24 cellular contexts compared by ENCODE assay signal in genomic region chr18:9758624-9759075, GRCh38. TPM values are rescaled to one million over a fixed set of nuclear protein-coding genes. Genes with fewer than 3 reads are reported as not detected.
DNase-seq lines count a peak whose midpoint lies in the region; ATAC-seq and TF ChIP-seq lines count a peak whose summit lies in the region.
"Had no signal": no experiment of that assay in that cellular context is flagged by ENCODE, and none has a peak within 500 bp of the region (broad histone marks: within the 10 kb centered on the region; RNA-seq: fewer than 3 reads in every experiment).

No MANE protein-coding gene starts in this region.

- no peaks in the 10 kb centered on the region for H3K36me3 Mint-ChIP-seq in activated naive CD8-positive, alpha-beta T cell treated with anti-CD3 and anti-CD28 coated beads, Interleukin-2, amount 50 U/mL, for 24 hours (ENCODE audit: low read depth)
- no peaks in the 10 kb centered on the region for H3K36me3 Mint-ChIP-seq in activated naive CD8-positive, alpha-beta T cell treated with anti-CD3 and anti-CD28 coated beads for 36 hours
- H3K36me3 Mint-ChIP-seq in chondrocyte (ENCODE audit: low read depth) = peaks cover 3% of the 10 kb centered on the region
- no peaks in the 10 kb centered on the region for H3K36me3 Mint-ChIP-seq in naive thymus-derived CD4-positive, alpha-beta T cell

- WGBS in thyroid gland, 2 donors = 88 to 97% methylated on average over 8 of the region's 8 CpGs

- POLR2A ChIA-PET in naive thymus-derived CD4-positive, alpha-beta T cell (lab: Charles Lee) = no interaction called here

- no peak for DNase-seq in activated naive CD8-positive, alpha-beta T cell treated with anti-CD3 and anti-CD28 coated beads, Interleukin-2, amount 50 U/mL, for 24 hours
- no peak for DNase-seq in activated naive CD8-positive, alpha-beta T cell treated with anti-CD3 and anti-CD28 coated beads for 36 hours
- DNase-seq in chondrocyte (ENCODE audit: low spot score) (no peak), pons (ENCODE audit: low spot score) (no peak), NCI-H526 treated with DMSO at 0.1 percent for 48 hours (lab: John Stamatoyannopoulos, UW) (no peak), thyroid gland (no peak)
- DNase-seq in naive thymus-derived CD4-positive, alpha-beta T cell = no peak
- DNase-seq: 8988T; activated CD4-positive, alpha-beta T cell treated with anti-CD3 and anti-CD28 coated beads, Interleukin-2, amount 50 U/mL, for 48 hours; activated effector memory CD4-positive, alpha-beta T cell treated with Interleukin-2 at 50 U/mL for 16 hours; COR-L47; DND-41; kidney glomerular epithelial cell; naive B cell; NCI-H1417 treated with DMSO at 0.1 percent for 48 hours; NCI-H2171; NCI-H526; stimulated activated CD4-positive, alpha-beta T cell treated with anti-CD3 and anti-CD28 coated beads, Interleukin-1b, Interleukin-23, amount 100 ng/mL, for 48 hours; stimulated activated naive B cell treated with anti-CD40 and anti-IgM and Interleukin-4, amounts not matched to agents 10 μg/mL and 1 μg/mL and 100 μg/mL, for 72 hours; T-helper 1 cell; transverse colon had no signal

- ATAC-seq in activated naive CD8-positive, alpha-beta T cell treated with anti-CD3 and anti-CD28 coated beads, Interleukin-2, amount 50 U/mL, for 24 hours = peak; percentile 28
- peak; percentile 65 for ATAC-seq in naive thymus-derived CD4-positive, alpha-beta T cell
- ATAC-seq in GM18873 (IDR thresholded peaks at IDR 0.05; ENCODE audit: low FRiP score, unreplicated experiment) = no peak
- ATAC-seq: esophagus mucosa; gastroesophageal sphincter; stimulated activated naive B cell treated with anti-CD40 and anti-IgM and Interleukin-4, amounts not matched to agents 10 μg/mL and 1 μg/mL and 100 μg/mL, for 72 hours had no signal

- H3K4me3 ChIP-seq in naive thymus-derived CD4-positive, alpha-beta T cell (ENCODE audit: low read length) = no peak overlapping the region
- H3K4me3 ChIP-seq in thyroid gland (replicated peaks in 1 of 3) = no peak overlapping the region
- H3K4me3 ChIP-seq: gastroesophageal sphincter, transverse colon had no signal

- intact Hi-C loops in naive thymus-derived CD4-positive, alpha-beta T cell (cut with micrococcal nuclease) = no loop called here
- intact Hi-C loops in thyroid gland (cut with DNase I) = no loop called here

- H3K36me3 ChIP-seq in naive thymus-derived CD4-positive, alpha-beta T cell (ENCODE audit: control insufficient read depth in 2 of 3, insufficient read depth in 3 of 3, low read length in 3 of 3) = no peaks in the 10 kb centered on the region
- no peaks in the 10 kb centered on the region for H3K36me3 ChIP-seq in thyroid gland
- H3K36me3 ChIP-seq: gastroesophageal sphincter, transverse colon had no signal

- H3K4me1 Mint-ChIP-seq in activated naive CD8-positive, alpha-beta T cell treated with anti-CD3 and anti-CD28 coated beads, Interleukin-2, amount 50 U/mL, for 24 hours = peaks cover 7% of the 10 kb centered on the region
- H3K4me1 Mint-ChIP-seq in activated naive CD8-positive, alpha-beta T cell treated with anti-CD3 and anti-CD28 coated beads for 36 hours = no peaks in the 10 kb centered on the region
- peaks cover 19% of the 10 kb centered on the region for H3K4me1 Mint-ChIP-seq in chondrocyte (ENCODE audit: low read depth)
- peaks cover 0 to 10% (median 0%) of the 10 kb centered on the region in 7 donors for H3K4me1 Mint-ChIP-seq in naive thymus-derived CD4-positive, alpha-beta T cell

- no peak for TF ChIP-seq POLR2A in thyroid gland (IDR thresholded peaks at IDR 0.05)

- no peak overlapping the region for H3K27ac Mint-ChIP-seq in activated naive CD8-positive, alpha-beta T cell treated with anti-CD3 and anti-CD28 coated beads, Interleukin-2, amount 50 U/mL, for 24 hours
- no peak overlapping the region for H3K27ac Mint-ChIP-seq in activated naive CD8-positive, alpha-beta T cell treated with anti-CD3 and anti-CD28 coated beads for 36 hours
- H3K27ac Mint-ChIP-seq in chondrocyte (ENCODE audit: unreplicated experiment) = peak overlapping the region; percentile 0
- no peak overlapping the region for H3K27ac Mint-ChIP-seq in naive thymus-derived CD4-positive, alpha-beta T cell
- H3K27ac Mint-ChIP-seq: naive B cell; stimulated activated naive B cell treated with anti-CD40 and anti-IgM and Interleukin-4, amounts not matched to agents 10 μg/mL and 1 μg/mL and 100 μg/mL, for 72 hours had no signal

- no peak overlapping the region for H3K4me3 Mint-ChIP-seq in activated naive CD8-positive, alpha-beta T cell treated with anti-CD3 and anti-CD28 coated beads, Interleukin-2, amount 50 U/mL, for 24 hours
- no peak overlapping the region for H3K4me3 Mint-ChIP-seq in activated naive CD8-positive, alpha-beta T cell treated with anti-CD3 and anti-CD28 coated beads for 36 hours
- H3K4me3 Mint-ChIP-seq in chondrocyte (ENCODE audit: unreplicated experiment) = no peak overlapping the region
- H3K4me3 Mint-ChIP-seq in naive thymus-derived CD4-positive, alpha-beta T cell = no peak overlapping the region
- H3K4me3 Mint-ChIP-seq: naive B cell; stimulated activated naive B cell treated with anti-CD40 and anti-IgM and Interleukin-4, amounts not matched to agents 10 μg/mL and 1 μg/mL and 100 μg/mL, for 72 hours had no signal

- peaks cover 5% of the 10 kb centered on the region for H3K27me3 Mint-ChIP-seq in activated naive CD8-positive, alpha-beta T cell treated with anti-CD3 and anti-CD28 coated beads, Interleukin-2, amount 50 U/mL, for 24 hours
- peaks cover 7% of the 10 kb centered on the region for H3K27me3 Mint-ChIP-seq in activated naive CD8-positive, alpha-beta T cell treated with anti-CD3 and anti-CD28 coated beads for 36 hours
- H3K27me3 Mint-ChIP-seq in chondrocyte (ENCODE audit: low read depth) = no peaks in the 10 kb centered on the region
- H3K27me3 Mint-ChIP-seq in naive thymus-derived CD4-positive, alpha-beta T cell = peaks cover 12 to 33% (median 20%) of the 10 kb centered on the region in 5 donors

- TF ChIP-seq CTCF in chondrocyte (IDR thresholded peaks at IDR 0.05) = no peak
- TF ChIP-seq CTCF in thyroid gland (IDR thresholded peaks at IDR 0.05) = no peak

- H3K4me1 ChIP-seq in naive thymus-derived CD4-positive, alpha-beta T cell (ENCODE audit: control insufficient read depth in 2 of 2, insufficient read depth in 2 of 2, low read length in 2 of 2) = no peaks in the 10 kb centered on the region
- no peaks in the 10 kb centered on the region for H3K4me1 ChIP-seq in thyroid gland

- no peak overlapping the region for H3K27ac ChIP-seq in naive thymus-derived CD4-positive, alpha-beta T cell (ENCODE audit: low read depth, low read length)
- no peak overlapping the region for H3K27ac ChIP-seq in thyroid gland
- H3K27ac ChIP-seq: gastroesophageal sphincter, transverse colon had no signal

- no peaks in the 10 kb centered on the region for H3K9me3 Mint-ChIP-seq in activated naive CD8-positive, alpha-beta T cell treated with anti-CD3 and anti-CD28 coated beads, Interleukin-2, amount 50 U/mL, for 24 hours
- H3K9me3 Mint-ChIP-seq in activated naive CD8-positive, alpha-beta T cell treated with anti-CD3 and anti-CD28 coated beads for 36 hours = no peaks in the 10 kb centered on the region
- H3K9me3 Mint-ChIP-seq in chondrocyte (ENCODE audit: low read depth) = peaks cover 3% of the 10 kb centered on the region
- H3K9me3 Mint-ChIP-seq in naive thymus-derived CD4-positive, alpha-beta T cell = peaks cover 0 to 1% (median 0%) of the 10 kb centered on the region in 11 donors

- CTCF ChIA-PET in naive thymus-derived CD4-positive, alpha-beta T cell (lab: Charles Lee) = no interaction called here

- no peaks in the 10 kb centered on the region for H3K9me3 ChIP-seq in naive thymus-derived CD4-positive, alpha-beta T cell (ENCODE audit: control insufficient read depth in 2 of 3, low read length in 3 of 3)
- no peaks in the 10 kb centered on the region for H3K9me3 ChIP-seq in thyroid gland
- H3K9me3 ChIP-seq: gastroesophageal sphincter, transverse colon had no signal

- no peaks in the 10 kb centered on the region for H3K27me3 ChIP-seq in naive thymus-derived CD4-positive, alpha-beta T cell (ENCODE audit: control insufficient read depth in 2 of 2, insufficient read depth in 2 of 2, low read length in 2 of 2)
- H3K27me3 ChIP-seq in thyroid gland = no peaks in the 10 kb centered on the region
- H3K27me3 ChIP-seq: gastroesophageal sphincter, transverse colon had no signal

RNA-seq across cellular contexts. Expression of gene RAB31, which starts 50.5 kb away (rescaled TPM):
- under 1 TPM; 0.70 to 0.78 TPM for total RNA-seq in activated naive CD8-positive, alpha-beta T cell treated with anti-CD3 and anti-CD28 coated beads for 36 hours
- total RNA-seq in chondrocyte (82.4 to 89.6 TPM (median 87.7 TPM) in 3 replicates), thyroid gland (10 to 100 TPM; 33.9 to 72.7 (median 40.8) TPM)
- total RNA-seq in naive thymus-derived CD4-positive, alpha-beta T cell = 10 to 100 TPM in 1 of 5 experiments, 1 to 10 TPM in 4; 1.1 to 48.6 (median 2.3) TPM
- polyA plus RNA-seq in naive thymus-derived CD4-positive, alpha-beta T cell = under 1 TPM; 0.41 to 0.76 TPM
